In genomic region chr11:6612816-6613136, GRCh38 we compare ENCODE assay signal across 8 cellular contexts. TPM values are rescaled to one million over a fixed set of nuclear protein-coding genes. Genes with fewer than 3 reads are reported as not detected.
A peak's percentile ranks its signal among the peaks of the same experiment; 100 is the strongest.
DNase-seq lines count a peak whose midpoint lies in the region; ATAC-seq, FAIRE-seq and TF ChIP-seq lines count a peak whose summit lies in the region.

No MANE protein-coding gene starts in this region.

- peaks cover 0 to 72% (median 33%) of the 10 kb centered on the region in 12 donors for H3K4me1 ChIP-seq in heart left ventricle
- peaks cover 14% of the 10 kb centered on the region for H3K4me1 ChIP-seq in smooth muscle cell (ENCODE audit: low read depth)

- WGBS in heart left ventricle, 4 donors, result 3 to 9% (median 5%) methylated on average over 7 of the region's 7 CpGs
- 7% methylated on average over 7 of the region's 7 CpGs for WGBS in smooth muscle cell (ENCODE audit: low lambda C conversion rate)

- intact Hi-C loops in heart left ventricle (cut with DNase I), result loop anchor here in 8 of 10 donors (1.0 to 5.0 kb wide), 5 partner anchors 45 to 135 kb away; partner anchors contain the start of genes MRPL17 (in 7 of the 8) and DCHS1 (in 1 of the 8)

- H2AFZ ChIP-seq in smooth muscle cell (ENCODE audit: low read depth), result peak overlapping the region; percentile 49

- H3K9ac ChIP-seq in smooth muscle cell (ENCODE audit: low read depth), result peak overlapping the region; percentile 90

- no peaks in the 10 kb centered on the region for H4K20me1 ChIP-seq in smooth muscle cell (ENCODE audit: low read depth)

- FAIRE-seq in frontal cortex (lab: Jason Lieb, UNC), result no peak

- ATAC-seq in GM19025 (IDR thresholded peaks at IDR 0.05; ENCODE audit: low read depth, unreplicated experiment) (peak; percentile 3), HG03196 (IDR thresholded peaks at IDR 0.05; ENCODE audit: unreplicated experiment) (peak; percentile 17), heart left ventricle (peak; percentile 1 to 27 (median 21))

- no peak for DNase-seq in AG09319 (ENCODE audit: extremely low read depth, low read depth)
- DNase-seq in SK-N-DZ (ENCODE audit: low spot score), result peak; percentile 53
- DNase-seq in heart left ventricle, result no peak
- no peak for DNase-seq in smooth muscle cell (lab: John Stamatoyannopoulos, UW; ENCODE audit: unreplicated experiment)
- no peak for DNase-seq in stimulated activated CD4-positive, alpha-beta T cell treated with anti-CD3 and anti-CD28 coated beads, Interleukin-2, amount 100 ng/mL, for 48 hours
- DNase-seq in frontal cortex (ENCODE audit: low spot score in 2 of 2), result no peak

- TF ChIP-seq CTCF in AG09319 (IDR thresholded peaks at IDR 0.05; ENCODE audit: low read depth, low read length) (peak; percentile 48), heart left ventricle (IDR thresholded peaks at IDR 0.05) (peak in 11 of 12 donors; percentile 6 to 49 (median 36)), smooth muscle cell (IDR thresholded peaks at IDR 0.05; ENCODE audit: borderline replicate concordance, insufficient read depth, poor library complexity, severe bottlenecking) (peak; percentile 32)

- H3K9me3 ChIP-seq in heart left ventricle (no peaks in the 10 kb centered on the region), smooth muscle cell (replicated peaks; ENCODE audit: low read depth) (no peaks in the 10 kb centered on the region)

- H3K36me3 ChIP-seq in heart left ventricle, result peaks cover 0 to 79% (median 65%) of the 10 kb centered on the region in 9 donors
- H3K36me3 ChIP-seq in smooth muscle cell (ENCODE audit: low read depth), result no peaks in the 10 kb centered on the region

- no peaks in the 10 kb centered on the region for H3K27me3 ChIP-seq in heart left ventricle
- no peaks in the 10 kb centered on the region for H3K27me3 ChIP-seq in smooth muscle cell (ENCODE audit: low read depth)

- H3K4me3 ChIP-seq in heart left ventricle (peak overlapping the region; percentile 36 to 93 (median 78)), smooth muscle cell (peak overlapping the region; percentile 67)

- peak overlapping the region; percentile 96 for H3K4me2 ChIP-seq in smooth muscle cell

- peaks cover 38% of the 10 kb centered on the region for H3K79me2 ChIP-seq in smooth muscle cell (ENCODE audit: low read depth)

- H3K27ac ChIP-seq in heart left ventricle (peak overlapping the region; percentile 90 to 100 (median 98)), smooth muscle cell (ENCODE audit: low read depth) (peak overlapping the region; percentile 99)

- TF ChIP-seq POLR2A in heart left ventricle (IDR thresholded peaks at IDR 0.05), result no peak

- peaks cover 39% of the 10 kb centered on the region for H3F3A ChIP-seq in smooth muscle cell (ENCODE audit: low read depth)

RNA-seq across cellular contexts. Expression of gene TAF10, which starts 0.8 kb away (rescaled TPM):
- polyA plus RNA-seq in SK-N-DZ (2014; cell fraction: cytosol; rRNA removed), result 27.3 and 34.8 TPM in 2 replicates
- polyA plus RNA-seq in SK-N-DZ (2014; cell fraction: nucleus; rRNA removed), result 64.6 and 76.8 TPM in 2 replicates
- 100 to 1,000 TPM in 4 of 9 donors, 10 to 100 TPM in 5; 42.3 to 153 (median 99.0) TPM for total RNA-seq in heart left ventricle
- polyA plus RNA-seq in heart left ventricle, result 100 to 1,000 TPM in 1 of 2 donors, 10 to 100 TPM in 1; 50.8 to 155 TPM
- total RNA-seq in smooth muscle cell, result 67.9 and 83.3 TPM in 2 replicates
- 373 and 378 TPM in 2 replicates for polyA plus RNA-seq in smooth muscle cell
- total RNA-seq in frontal cortex, result 10.2 TPM

RNA-seq across cellular contexts. Expression of gene TPP1, which starts 6.4 kb away (rescaled TPM):
- polyA plus RNA-seq in SK-N-DZ (2014; cell fraction: cytosol; rRNA removed), result 4.1 and 6.9 TPM in 2 replicates
- polyA plus RNA-seq in SK-N-DZ (2014; cell fraction: nucleus; rRNA removed), result 12.2 and 46.8 TPM in 2 replicates
- 100 to 1,000 TPM in 2 of 9 donors, 10 to 100 TPM in 7; 48.7 to 169 (median 81.2) TPM for total RNA-seq in heart left ventricle
- 10 to 100 TPM; 38.5 to 39.5 TPM for polyA plus RNA-seq in heart left ventricle
- total RNA-seq in smooth muscle cell, result 21.6 and 37.3 TPM in 2 replicates
- polyA plus RNA-seq in smooth muscle cell, result 54.1 and 55.4 TPM in 2 replicates
- 3.3 TPM for total RNA-seq in frontal cortex

RNA-seq across cellular contexts. Expression of gene ILK, which starts 9.2 kb away (rescaled TPM):
- polyA plus RNA-seq in SK-N-DZ (2014; cell fraction: cytosol; rRNA removed), result 79.8 and 90.3 TPM in 2 replicates
- 74.2 and 89.2 TPM in 2 replicates for polyA plus RNA-seq in SK-N-DZ (2014; cell fraction: nucleus; rRNA removed)
- total RNA-seq in heart left ventricle, result 100 to 1,000 TPM; 177 to 259 (median 222) TPM
- polyA plus RNA-seq in heart left ventricle, result 100 to 1,000 TPM; 220 to 288 TPM
- total RNA-seq in smooth muscle cell, result 138 and 166 TPM in 2 replicates
- polyA plus RNA-seq in smooth muscle cell, result 236 and 238 TPM in 2 replicates
- 48.1 TPM for total RNA-seq in frontal cortex

RNA-seq across cellular contexts. Expression of gene RRP8, which starts 9.4 kb away (rescaled TPM):
- 17.5 and 20.0 TPM in 2 replicates for polyA plus RNA-seq in SK-N-DZ (2014; cell fraction: cytosol; rRNA removed)
- 34.5 and 36.0 TPM in 2 replicates for polyA plus RNA-seq in SK-N-DZ (2014; cell fraction: nucleus; rRNA removed)
- total RNA-seq in heart left ventricle (10 to 100 TPM; 11.2 to 23.5 (median 18.0) TPM), smooth muscle cell (10.2 and 13.5 TPM in 2 replicates), frontal cortex (11.4 TPM)
- polyA plus RNA-seq in heart left ventricle (10 to 100 TPM; 16.6 to 17.4 TPM), smooth muscle cell (23.5 and 24.9 TPM in 2 replicates)

RNA-seq across cellular contexts. Expression of gene DCHS1, which starts 42.8 kb away (rescaled TPM):
- polyA plus RNA-seq in SK-N-DZ (2014; cell fraction: cytosol; rRNA removed), result 21.9 and 25.9 TPM in 2 replicates
- 31.8 and 52.5 TPM in 2 replicates for polyA plus RNA-seq in SK-N-DZ (2014; cell fraction: nucleus; rRNA removed)
- 10 to 100 TPM in 6 of 9 donors, 1 to 10 TPM in 3; 5.5 to 19.6 (median 11.4) TPM for total RNA-seq in heart left ventricle
- polyA plus RNA-seq in heart left ventricle, result 1 to 10 TPM; 3.6 to 6.6 TPM
- total RNA-seq in smooth muscle cell, result 25.1 and 34.2 TPM in 2 replicates
- polyA plus RNA-seq in smooth muscle cell, result 21.0 and 24.5 TPM in 2 replicates
- total RNA-seq in frontal cortex, result 38.3 TPM
